9 cellular contexts compared by ENCODE assay signal in the genomic region with DNA sequence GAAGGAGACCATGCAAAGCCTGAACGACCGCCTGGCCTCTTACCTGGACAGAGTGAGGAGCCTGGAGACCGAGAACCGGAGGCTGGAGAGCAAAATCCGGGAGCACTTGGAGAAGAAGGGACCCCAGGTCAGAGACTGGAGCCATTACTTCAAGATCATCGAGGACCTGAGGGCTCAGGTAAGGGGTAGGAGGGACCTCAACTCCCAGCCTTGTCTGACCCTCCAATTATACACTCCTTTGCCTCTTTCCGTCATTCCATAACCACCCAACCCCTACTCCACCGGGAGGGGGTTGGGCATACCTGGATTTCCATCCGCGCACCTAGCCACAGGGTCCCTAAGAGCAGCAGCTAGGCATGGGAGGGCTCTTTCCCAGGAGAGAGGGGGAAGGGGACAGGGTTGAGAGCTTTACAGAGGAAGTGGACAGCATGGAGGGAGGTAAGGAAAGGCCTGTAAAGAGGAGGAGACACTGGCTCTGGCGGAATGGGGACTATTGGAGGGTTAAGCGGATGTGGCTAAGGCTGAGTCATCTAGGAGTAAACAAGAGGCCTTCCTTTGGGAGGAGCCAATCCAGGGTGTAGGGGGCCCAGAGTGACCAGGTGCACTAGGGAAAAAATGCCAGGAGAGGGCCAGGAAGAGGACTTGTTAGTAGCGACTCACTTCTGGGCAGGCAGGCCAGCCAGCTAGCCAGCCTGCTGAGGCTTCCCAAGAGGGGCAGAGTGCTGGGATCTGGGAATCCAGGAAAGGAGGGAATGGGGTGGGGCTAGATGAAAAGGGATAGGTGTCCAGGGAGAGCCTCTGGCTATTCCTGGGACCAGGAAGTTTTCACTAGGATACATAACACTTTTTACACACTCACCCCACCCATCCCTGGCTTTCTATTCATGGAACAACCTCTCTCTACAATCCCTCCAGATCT. TPM values are rescaled to one million over a fixed set of nuclear protein-coding genes. Genes with fewer than 3 reads are reported as not detected.
DNase-seq lines count a peak whose midpoint lies in the region; ATAC-seq and TF ChIP-seq lines count a peak whose summit lies in the region.
"Had no signal": no experiment of that assay in that cellular context is flagged by ENCODE, and none has a peak within 500 bp of the region (broad histone marks: within the 10 kb centered on the region; RNA-seq: fewer than 3 reads in every experiment).

No MANE protein-coding gene starts in this region.

- no peaks in the 10 kb centered on the region for H3K9me2 ChIP-seq in MM.1S (replicated peaks; ENCODE audit: insufficient read depth, low read length)

- peak overlapping the region; percentile 76 to 79 for H3K27ac ChIP-seq in left lung
- no peak overlapping the region for H3K27ac ChIP-seq in MM.1S (ENCODE audit: low read length)
- H3K27ac ChIP-seq: BLaER1 treated with 17β-estradiol and CSF1 and Interleukin-3, amounts not matched to agents 10 nM and 100 nM had no signal

- H3K27me3 ChIP-seq in left lung, result peaks cover 0 to 23% of the 10 kb centered on the region in 2 donors
- H3K27me3 ChIP-seq in MM.1S (replicated peaks; ENCODE audit: insufficient read depth, low read length), result peaks cover 43% of the 10 kb centered on the region

- intact Hi-C loops in left lung (cut with DNase I), result no loop called here

- no peak overlapping the region for H3K9ac ChIP-seq in MM.1S (ENCODE audit: low read length)
- H3K9ac ChIP-seq: BLaER1 treated with 17β-estradiol and CSF1 and Interleukin-3, amounts not matched to agents 10 nM and 100 nM had no signal

- H3K36me3 ChIP-seq in left lung (peaks cover 0 to 8% of the 10 kb centered on the region in 2 donors), MM.1S (replicated peaks; ENCODE audit: insufficient read depth, low read length) (no peaks in the 10 kb centered on the region)
- H3K36me3 ChIP-seq: BLaER1 treated with 17β-estradiol and CSF1 and Interleukin-3, amounts not matched to agents 10 nM and 100 nM had no signal

- H3K4me2 ChIP-seq in MM.1S (ENCODE audit: low read depth, low read length), result no peak overlapping the region

- ATAC-seq in left lung (peak; percentile 75), HG02852 (IDR thresholded peaks at IDR 0.05; ENCODE audit: unreplicated experiment) (no peak)

- no peaks in the 10 kb centered on the region for H4K20me1 ChIP-seq in MM.1S (ENCODE audit: insufficient read depth, low read length)
- H4K20me1 ChIP-seq: BLaER1 treated with 17β-estradiol and CSF1 and Interleukin-3, amounts not matched to agents 10 nM and 100 nM had no signal

- no peak overlapping the region for H2AFZ ChIP-seq in MM.1S (ENCODE audit: low read length)

- no peaks in the 10 kb centered on the region for H3K9me3 ChIP-seq in left lung
- no peaks in the 10 kb centered on the region for H3K9me3 ChIP-seq in MM.1S (replicated peaks; ENCODE audit: insufficient read depth, low read length)
- H3K9me3 ChIP-seq: BLaER1 treated with 17β-estradiol and CSF1 and Interleukin-3, amounts not matched to agents 10 nM and 100 nM had no signal

- TF ChIP-seq CTCF in cardiac fibroblast (IDR thresholded peaks at IDR 0.05; ENCODE audit: low read depth, low read length) (no peak), left lung (IDR thresholded peaks at IDR 0.05) (no peak), MM.1S (IDR thresholded peaks at IDR 0.05; ENCODE audit: low read length) (no peak)

- DNase-seq in NOMO-1 treated with DMSO at 0.1 percent for 48 hours (lab: John Stamatoyannopoulos, UW; ENCODE audit: unreplicated experiment), result peak; percentile 16
- no peak for DNase-seq in NOMO-1 (lab: John Stamatoyannopoulos, UW; ENCODE audit: unreplicated experiment in 2 of 2)
- peak; percentile 61 to 73 for DNase-seq in NCI-H526 (lab: John Stamatoyannopoulos, UW)
- DNase-seq in cardiac fibroblast (ENCODE audit: low read depth in 2 of 2), result peak; percentile 92 to 94
- peak in 1 of 2 donors; percentile 69 for DNase-seq in left lung
- DNase-seq in ureter (ENCODE audit: low spot score), result peak; percentile 82
- no peak for DNase-seq in MM.1S

- H3F3A ChIP-seq in MM.1S (ENCODE audit: insufficient read depth, low read length), result no peaks in the 10 kb centered on the region

- H3K4me1 ChIP-seq in left lung, result peaks cover 5 to 14% of the 10 kb centered on the region in 2 donors
- H3K4me1 ChIP-seq in MM.1S (ENCODE audit: low read length), result no peaks in the 10 kb centered on the region
- H3K4me1 ChIP-seq: BLaER1 treated with 17β-estradiol and CSF1 and Interleukin-3, amounts not matched to agents 10 nM and 100 nM had no signal

- H3K79me2 ChIP-seq in MM.1S (ENCODE audit: low read length), result no peaks in the 10 kb centered on the region

- H3K4me3 ChIP-seq in cardiac fibroblast (replicated peaks in 1 of 2; ENCODE audit: low read depth in 2 of 2, low read length in 2 of 2) (peak overlapping the region; percentile 79 to 80), left lung (peak overlapping the region; percentile 36 to 52), MM.1S (ENCODE audit: low read length) (no peak overlapping the region)
- H3K4me3 ChIP-seq: BLaER1 treated with 17β-estradiol and CSF1 and Interleukin-3, amounts not matched to agents 10 nM and 100 nM had no signal

RNA-seq across cellular contexts. Expression of a gene that starts 0.8 kb away (rescaled TPM):
- total RNA-seq in left lung, result 100 to 1,000 TPM; 447 to 667 TPM
- total RNA-seq in ureter, result 607 TPM

RNA-seq across cellular contexts. Expression of a gene that starts 44.8 kb away (rescaled TPM):
- total RNA-seq in left lung (1,000 to 10,000 TPM in 1 of 2 donors, 100 to 1,000 TPM in 1; 583 to 1,126 TPM), ureter (815 TPM)

RNA-seq across cellular contexts. Expression of a gene that starts 56.6 kb away (rescaled TPM):
- total RNA-seq in left lung, result 100 to 1,000 TPM; 326 to 378 TPM
- 474 TPM for total RNA-seq in ureter

Comparison
In these comparisons a context has a peak if more than half of its experiments do, and no peak if none do; other contexts are left out.
1. DNase-seq: peak in NOMO-1 treated with DMSO at 0.1 percent for 48 hours (single experiment), NCI-H526 (2 of 2), cardiac fibroblast (2 of 2) and ureter (single experiment); none in NOMO-1 (0 of 2) and MM.1S (single experiment).